ENCODE assay signal across 8 cellular contexts in the genomic region with DNA sequence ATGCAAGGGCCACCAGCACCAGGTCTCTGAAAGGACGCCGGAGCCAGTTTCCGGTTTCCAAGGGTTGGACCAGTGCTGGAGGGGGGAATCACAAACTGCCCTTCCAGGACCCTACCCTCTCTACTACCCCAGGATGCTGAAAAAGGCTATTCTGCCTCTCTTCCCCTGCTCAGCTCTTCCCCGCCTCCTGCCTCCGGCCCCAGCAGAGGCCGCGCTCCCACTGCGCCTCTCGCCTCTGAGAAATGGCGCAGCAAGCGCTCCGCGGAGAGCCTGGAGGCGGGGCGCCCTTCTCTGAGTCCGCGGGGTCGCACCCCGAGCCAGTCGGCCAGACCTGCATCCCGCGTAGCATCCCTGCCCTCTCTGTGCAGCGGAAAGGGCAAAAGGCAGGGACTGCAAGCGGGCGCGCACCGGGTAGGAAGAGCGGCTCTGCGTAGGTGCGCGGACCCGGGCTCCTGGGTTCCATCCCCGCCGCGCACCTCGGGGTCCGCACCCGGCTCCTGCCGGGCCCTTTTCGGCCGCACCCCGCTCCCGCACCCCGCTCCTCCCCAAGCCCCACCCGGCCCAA. TPM values are rescaled to one million over a fixed set of nuclear protein-coding genes. Genes with fewer than 3 reads are reported as not detected.
A peak's percentile ranks its signal among the peaks of the same experiment; 100 is the strongest.
DNase-seq lines count a peak whose midpoint lies in the region; ATAC-seq, FAIRE-seq and TF ChIP-seq lines count a peak whose summit lies in the region.

No MANE protein-coding gene starts in this region.

- H3K4ac ChIP-seq in neuronal stem cell (ENCODE audit: low read length), result no peak overlapping the region

- no peak overlapping the region for H2BK12ac ChIP-seq in neuronal stem cell (ENCODE audit: low read length)

- no CpG with 5 or more reads among the region's 45 CpGs for WGBS in neuronal stem cell (ENCODE audit: extremely low coverage in 2 of 2, insufficient read length in 2 of 2, insufficient replicate concordance in 1 of 2), 2 donors

- H3K79me2 ChIP-seq in endothelial cell of umbilical vein (ENCODE audit: control insufficient read depth, insufficient read depth, low read length), result no peaks in the 10 kb centered on the region

- no peak overlapping the region for H2AK5ac ChIP-seq in neuronal stem cell (ENCODE audit: low read depth, low read length)

- ATAC-seq in HG03025 (IDR thresholded peaks at IDR 0.05; ENCODE audit: low FRiP score, unreplicated experiment), result no peak

- peaks cover 30% of the 10 kb centered on the region for H3K27me3 Mint-ChIP-seq in Caco-2 (ENCODE audit: insufficient read depth, unreplicated experiment)

- H3K14ac ChIP-seq in neuronal stem cell (ENCODE audit: low read length), result no peak overlapping the region

- DNase-seq in Caco-2 (no peak), NB4 (ENCODE audit: low read depth) (peak; percentile 76), endothelial cell of umbilical vein (ENCODE audit: low read depth, low spot score) (no peak), neuronal stem cell (ENCODE audit: low spot score) (no peak), NCI-H1092 treated with DMSO at 0.1 percent for 48 hours (lab: John Stamatoyannopoulos, UW) (no peak), DMS114 treated with DMSO at 0.1 percent for 48 hours (lab: John Stamatoyannopoulos, UW; ENCODE audit: unreplicated experiment) (no peak), NCI-H2081 (lab: John Stamatoyannopoulos, UW) (no peak)

- H3K4me2 ChIP-seq in endothelial cell of umbilical vein (ENCODE audit: insufficient read depth, low read length) (no peak overlapping the region), neuronal stem cell (ENCODE audit: insufficient read depth, low read length, poor library complexity, severe bottlenecking) (peak overlapping the region; percentile 94)

- intact Hi-C loops in Caco-2 (cut with micrococcal nuclease; ENCODE audit: unreplicated experiment), result no loop called here
- intact Hi-C loops in endothelial cell of umbilical vein (cut with micrococcal nuclease), result no loop called here

- dilution Hi-C loops in endothelial cell of umbilical vein (cut with MboI; ENCODE audit: extremely low pct_ligation_motif_present, low sequenced_read_pairs), result no loop called here

- H3K36me3 ChIP-seq in Caco-2 (ENCODE audit: control insufficient read depth, insufficient read depth, low read length) (no peaks in the 10 kb centered on the region; the same call in 1 of the 2 replicates), endothelial cell of umbilical vein (ENCODE audit: control insufficient read depth in 2 of 2, extremely low read depth in 1 of 2, insufficient read depth in 2 of 2, low read length in 2 of 2) (no peaks in the 10 kb centered on the region), neuronal stem cell (replicated peaks in 1 of 2; ENCODE audit: control insufficient read depth in 2 of 2, insufficient read depth in 2 of 2, low read length in 2 of 2) (no peaks in the 10 kb centered on the region)

- TF ChIP-seq POLR2A in NB4 (IDR thresholded peaks at IDR 0.05; ENCODE audit: extremely low read depth, insufficient read length) (no peak), endothelial cell of umbilical vein (IDR thresholded peaks at IDR 0.05; ENCODE audit: low read depth, low read length) (no peak)

- H3K4me1 ChIP-seq in Caco-2, result peaks cover 4% of the 10 kb centered on the region; the same call in 1 of the 2 replicates
- H3K4me1 ChIP-seq in endothelial cell of umbilical vein (ENCODE audit: control insufficient read depth, extremely low read depth, insufficient read depth, low read length), result peaks cover 2% of the 10 kb centered on the region
- H3K4me1 ChIP-seq in neuronal stem cell (ENCODE audit: control insufficient read depth in 2 of 2, insufficient read depth in 1 of 2, low read depth in 1 of 2, low read length in 2 of 2), result peaks cover 0 to 1% of the 10 kb centered on the region in 2 donors

- TF ChIP-seq CTCF in Caco-2 (IDR thresholded peaks at IDR 0.05; ENCODE audit: insufficient read depth in 1 of 2, low read depth in 1 of 2, low read length in 1 of 2, severe bottlenecking in 1 of 2, unreplicated experiment in 1 of 2) (no peak), NB4 (IDR thresholded peaks at IDR 0.05; ENCODE audit: low read depth, low read length) (peak; percentile 2), endothelial cell of umbilical vein (IDR thresholded peaks at IDR 0.05; ENCODE audit: extremely low read depth in 1 of 2, insufficient read depth in 1 of 2, low read depth in 1 of 2, low read length in 2 of 2) (no peak)

- peaks cover 2% of the 10 kb centered on the region for H3K79me1 ChIP-seq in neuronal stem cell (ENCODE audit: low read depth, low read length)

- no peak overlapping the region for H2BK120ac ChIP-seq in neuronal stem cell (ENCODE audit: low read depth, low read length)

- H3K23ac ChIP-seq in neuronal stem cell (ENCODE audit: low read depth, low read length, poor library complexity), result no peak overlapping the region

- no peaks in the 10 kb centered on the region for H4K20me1 ChIP-seq in endothelial cell of umbilical vein (replicated peaks; ENCODE audit: control insufficient read depth, extremely low read depth, insufficient read depth, low read length)

- peaks cover 10% of the 10 kb centered on the region for H3K27me3 ChIP-seq in Caco-2 (replicated peaks; ENCODE audit: control insufficient read depth, insufficient read depth, low read length)
- H3K27me3 ChIP-seq in endothelial cell of umbilical vein (ENCODE audit: control insufficient read depth in 2 of 2, insufficient read depth in 2 of 2, low read length in 2 of 2), result peaks cover 17% of the 10 kb centered on the region in 2 experiments
- H3K27me3 ChIP-seq in neuronal stem cell (ENCODE audit: control insufficient read depth in 3 of 3, insufficient read depth in 3 of 3, low read depth in 1 of 3, low read length in 3 of 3), result peaks cover 6 to 74% (median 34%) of the 10 kb centered on the region in 3 experiments

- POLR2A ChIA-PET in Caco-2 (lab: Charles Lee) (no interaction called here), endothelial cell of umbilical vein (lab: Charles Lee) (no interaction called here)

- H3K9ac ChIP-seq in endothelial cell of umbilical vein (replicated peaks; ENCODE audit: extremely low read depth, insufficient read depth, low read length) (no peak overlapping the region), neuronal stem cell (ENCODE audit: low read depth, low read length, poor library complexity) (peak overlapping the region; percentile 57)

- H4K8ac ChIP-seq in neuronal stem cell (ENCODE audit: low read depth, low read length), result no peak overlapping the region

- no peaks in the 10 kb centered on the region for H3K4me1 Mint-ChIP-seq in Caco-2 (ENCODE audit: low read depth, unreplicated experiment)

- H3K27ac ChIP-seq in endothelial cell of umbilical vein (ENCODE audit: insufficient read depth, low read depth, low read length) (no peak overlapping the region), neuronal stem cell (replicated peaks; ENCODE audit: low read length) (no peak overlapping the region)

- peak overlapping the region; percentile 65 for H3K18ac ChIP-seq in neuronal stem cell (ENCODE audit: low read length)

- no peak overlapping the region for H4K91ac ChIP-seq in neuronal stem cell (ENCODE audit: low read depth, low read length, poor library complexity)

- no peak overlapping the region for H2AFZ ChIP-seq in endothelial cell of umbilical vein (ENCODE audit: low read depth, low read length)
- no peak overlapping the region for H2AFZ ChIP-seq in neuronal stem cell (ENCODE audit: low read length)

- no peak for FAIRE-seq in endothelial cell of umbilical vein (lab: Jason Lieb, UNC)

- H3K9me3 ChIP-seq in Caco-2, result no peaks in the 10 kb centered on the region
- no peaks in the 10 kb centered on the region for H3K9me3 ChIP-seq in endothelial cell of umbilical vein (replicated peaks; ENCODE audit: control insufficient read depth, insufficient read depth, low read length)
- peaks cover 0 to 2% of the 10 kb centered on the region in 2 donors for H3K9me3 ChIP-seq in neuronal stem cell (replicated peaks in 1 of 2; ENCODE audit: control insufficient read depth in 2 of 2, insufficient read depth in 1 of 2, low read depth in 1 of 2, low read length in 2 of 2)

- no peaks in the 10 kb centered on the region for H3K36me3 Mint-ChIP-seq in Caco-2 (ENCODE audit: insufficient read depth, unreplicated experiment)

- H3K9me3 Mint-ChIP-seq in Caco-2 (ENCODE audit: unreplicated experiment), result no peaks in the 10 kb centered on the region

- no peak overlapping the region for H2BK15ac ChIP-seq in neuronal stem cell (ENCODE audit: low read length)

- no peak overlapping the region for H3K4me3 ChIP-seq in Caco-2 (ENCODE audit: low read depth, low read length)
- peak overlapping the region; percentile 40 for H3K4me3 ChIP-seq in NB4 (ENCODE audit: low read depth, low read length)
- H3K4me3 ChIP-seq in endothelial cell of umbilical vein (replicated peaks in 1 of 3; ENCODE audit: insufficient read depth in 1 of 3, low read depth in 1 of 3, low read length in 3 of 3), result no peak overlapping the region
- H3K4me3 ChIP-seq in neuronal stem cell (ENCODE audit: low read length in 2 of 2), result peak overlapping the region in 1 of 2 donors; percentile 89

- H2BK5ac ChIP-seq in neuronal stem cell (ENCODE audit: low read length), result peak overlapping the region; percentile 14

- H3K27ac Mint-ChIP-seq in Caco-2 (ENCODE audit: unreplicated experiment), result no peak overlapping the region

- peak overlapping the region; percentile 61 for H3K4me3 Mint-ChIP-seq in Caco-2 (ENCODE audit: unreplicated experiment)

- CTCF ChIA-PET in Caco-2 (lab: Charles Lee), result no interaction called here
- CTCF ChIA-PET in endothelial cell of umbilical vein (lab: Charles Lee), result interaction anchor here (0.5 kb wide), 1 partner anchor 323 kb away, joined by 3 read pairs; no protein-coding TSS in a partner anchor

- BruUV-seq in Caco-2 (replicated peaks; lab: Mats Ljungman, UMichigan) (no TSS peak), endothelial cell of umbilical vein (replicated peaks; lab: Mats Ljungman, UMichigan) (no TSS peak)

- H3K9me1 ChIP-seq in endothelial cell of umbilical vein (replicated peaks; ENCODE audit: control insufficient read depth, extremely low read depth, insufficient read depth, low read length), result no peaks in the 10 kb centered on the region

TF ChIP-seq in endothelial cell of umbilical vein, 7 proteins besides CTCF, POLR2A, EP300 and RAD21 (continues in another document):
- TF ChIP-seq MYC (IDR thresholded peaks at IDR 0.05; ENCODE audit: low read depth, low read length), result no peak

RNA-seq across cellular contexts. Expression of gene RET, which starts 0.5 kb away (rescaled TPM):
- total RNA-seq in Caco-2 (2022) (not detected in 2 replicates), endothelial cell of umbilical vein (0.22 TPM in 1 of 2 replicates, not detected in the other)
- 0.03 and 0.04 TPM in 2 replicates for polyA plus RNA-seq in endothelial cell of umbilical vein
- polyA plus RNA-seq in endothelial cell of umbilical vein (2011; cell fraction: cytosol; rRNA removed), result 0.03 TPM in 2 replicates
- not detected in 2 replicates for polyA plus RNA-seq in endothelial cell of umbilical vein (2011; cell fraction: nucleus; rRNA removed)
- 0.16 TPM in 1 of 2 replicates, not detected in the other for polyA plus RNA-seq in endothelial cell of umbilical vein (2012)
- polyA minus RNA-seq in endothelial cell of umbilical vein, result not detected in 2 replicates
- polyA minus RNA-seq in endothelial cell of umbilical vein (2011; cell fraction: cytosol; rRNA and poly(A)+ RNA removed), result not detected
- not detected in 2 replicates for polyA minus RNA-seq in endothelial cell of umbilical vein (2011; cell fraction: nucleus; rRNA and poly(A)+ RNA removed)
- 2.3 TPM for polyA plus RNA-seq in neuronal stem cell (2013, experiment 1 of 2)
- 2.2 TPM for polyA plus RNA-seq in neuronal stem cell (2013, experiment 2 of 2)
